ENCODE assay signal across 33 cellular contexts in genomic region chr16:11295672-11296071, GRCh38. TPM values are rescaled to one million over a fixed set of nuclear protein-coding genes. Genes with fewer than 3 reads are reported as not detected.
"Had no signal": no experiment of that assay in that cellular context is flagged by ENCODE, and none has a peak within 500 bp of the region (broad histone marks: within the 10 kb centered on the region; RNA-seq: fewer than 3 reads in every experiment).

No MANE protein-coding gene starts in this region.

- H3K27me3 Mint-ChIP-seq: activated CD4-positive, alpha-beta T cell treated with anti-CD3 and anti-CD28 coated beads for 36 hours; activated naive CD8-positive, alpha-beta T cell had no signal

- H3K4me3 ChIP-seq: SJCRH30, SK-N-MC had no signal

- H3K9me3 ChIP-seq: SJCRH30 had no signal

- H3K27me3 ChIP-seq: SJCRH30 had no signal

- H3K9me3 Mint-ChIP-seq: activated CD4-positive, alpha-beta memory T cell treated with anti-CD3 and anti-CD28 coated beads, Interleukin-2, amount 10 ng/mL, durations not matched to agents 7 days and 5 days; activated naive CD4-positive, alpha-beta T cell treated with anti-CD3 and anti-CD28 coated beads, Interleukin-2, amount 10 ng/mL, durations not matched to agents 7 days and 5 days; activated naive CD8-positive, alpha-beta T cell treated with anti-CD3 and anti-CD28 coated beads, Interleukin-2, amount 50 U/mL, for 24 hours; T-helper 1 cell treated with Interleukin-12 subunit alpha and Interleukin-12 subunit beta and Interleukin-4 antibody, amounts not matched to agents 30 μg/mL and 1 μg/mL, for 36 hours; T-helper 2 cell treated with Interferon-gamma antibody and Interleukin-4, amounts not matched to agents 5 μg/mL and 100 μg/mL, for 36 hours; WTC11 had no signal

- H3K4me2 ChIP-seq: KMS-11 had no signal

- H3K36me3 ChIP-seq: SJCRH30 had no signal

- H3K9ac ChIP-seq: KMS-11 had no signal

- DNase-seq: activated CD4-positive, alpha-beta memory T cell treated with anti-CD3 and anti-CD28 coated beads, Interleukin-2, amount 10 ng/mL, durations not matched to agents 7 days and 5 days; activated CD4-positive, alpha-beta T cell treated with anti-CD3 and anti-CD28 coated beads for 36 hours; activated CD8-positive, alpha-beta memory T cell treated with anti-CD3 and anti-CD28 coated beads for 24 hours; activated CD8-positive, alpha-beta memory T cell treated with anti-CD3 and anti-CD28 coated beads, Interleukin-2, amount 10 ng/mL, durations not matched to agents 7 days and 5 days; activated CD8-positive, alpha-beta memory T cell treated with anti-CD3 and anti-CD28 coated beads, Interleukin-2, amount 50 U/mL, for 48 hours; activated effector memory CD4-positive, alpha-beta T cell treated with Interleukin-2 at 50 U/mL for 16 hours; activated naive CD4-positive, alpha-beta T cell treated with anti-CD3 and anti-CD28 coated beads, Interleukin-2, amount 10 ng/mL, durations not matched to agents 7 days and 5 days; activated naive CD8-positive, alpha-beta T cell treated with anti-CD3 and anti-CD28 coated beads, Interleukin-2, amount 50 U/mL, for 24 hours; activated T-cell treated with anti-CD3 and anti-CD28 coated beads, Interleukin-2, amount 50 U/mL, for 48 hours; anterior cingulate cortex; cerebellar nuclear complex; NCI-H1092 treated with DMSO at 0.1 percent for 48 hours; NCI-H1417 treated with DMSO at 0.1 percent for 48 hours; NCI-H187 treated with DMSO at 0.1 percent for 48 hours; NCI-H2081; NCI-H226; NCI-H446 treated with DMSO at 0.1 percent for 48 hours; NCI-H524; SHP77; SJCRH30 had no signal

- H3K4me3 Mint-ChIP-seq: activated CD4-positive, alpha-beta memory T cell treated with anti-CD3 and anti-CD28 coated beads, Interleukin-2, amount 10 ng/mL, durations not matched to agents 7 days and 5 days; activated CD4-positive, alpha-beta T cell treated with anti-CD3 and anti-CD28 coated beads for 36 hours; activated CD8-positive, alpha-beta memory T cell treated with anti-CD3 and anti-CD28 coated beads, Interleukin-2, amount 10 ng/mL, durations not matched to agents 7 days and 5 days; activated naive CD4-positive, alpha-beta T cell treated with anti-CD3 and anti-CD28 coated beads, Interleukin-2, amount 10 ng/mL, durations not matched to agents 7 days and 5 days; activated naive CD8-positive, alpha-beta T cell; activated naive CD8-positive, alpha-beta T cell treated with anti-CD3 and anti-CD28 coated beads, Interleukin-2, amount 50 U/mL, for 24 hours; brain; T-helper 1 cell treated with Interleukin-12 subunit alpha and Interleukin-12 subunit beta and Interleukin-4 antibody, amounts not matched to agents 30 μg/mL and 1 μg/mL, for 36 hours; T-helper 2 cell treated with Interferon-gamma antibody and Interleukin-4, amounts not matched to agents 5 μg/mL and 100 μg/mL, for 36 hours; WTC11 had no signal

- H3K36me3 Mint-ChIP-seq: activated naive CD8-positive, alpha-beta T cell; brain; WTC11 had no signal

- FAIRE-seq: colon, TTC549 had no signal

- ATAC-seq: activated CD4-positive, alpha-beta T cell treated with anti-CD3 and anti-CD28 coated beads for 36 hours; activated CD4-positive, CD25-positive, alpha-beta regulatory T cell treated with anti-CD3 and anti-CD28 coated beads, Interleukin-2, amount 50 U/mL, for 24 hours; activated CD8-positive, alpha-beta memory T cell treated with anti-CD3 and anti-CD28 coated beads, Interleukin-2, amount 10 ng/mL, durations not matched to agents 7 days and 5 days; activated naive CD8-positive, alpha-beta T cell treated with anti-CD3 and anti-CD28 coated beads, Interleukin-2, amount 50 U/mL, for 24 hours; Panc1; WTC11 had no signal

- H3K27ac ChIP-seq: KMS-11, SJCRH30, SK-N-MC had no signal

- H3K27ac Mint-ChIP-seq: activated CD4-positive, alpha-beta memory T cell treated with anti-CD3 and anti-CD28 coated beads, Interleukin-2, amount 10 ng/mL, durations not matched to agents 7 days and 5 days; activated CD8-positive, alpha-beta memory T cell treated with anti-CD3 and anti-CD28 coated beads, Interleukin-2, amount 10 ng/mL, durations not matched to agents 7 days and 5 days; activated naive CD8-positive, alpha-beta T cell treated with anti-CD3 and anti-CD28 coated beads, Interleukin-2, amount 50 U/mL, for 24 hours; T-helper 1 cell treated with Interleukin-12 subunit alpha and Interleukin-12 subunit beta and Interleukin-4 antibody, amounts not matched to agents 30 μg/mL and 1 μg/mL, for 36 hours; T-helper 2 cell treated with Interferon-gamma antibody and Interleukin-4, amounts not matched to agents 5 μg/mL and 100 μg/mL, for 36 hours had no signal

RNA-seq across cellular contexts. Expression of gene PRM1, which starts 14.5 kb away (rescaled TPM):
- total RNA-seq: activated CD4-positive, alpha-beta memory T cell treated with anti-CD3 and anti-CD28 coated beads, Interleukin-2, amount 10 ng/mL, durations not matched to agents 7 days and 5 days; activated CD4-positive, alpha-beta T cell treated with anti-CD3 and anti-CD28 coated beads for 36 hours; activated CD8-positive, alpha-beta memory T cell treated with anti-CD3 and anti-CD28 coated beads, Interleukin-2, amount 10 ng/mL, durations not matched to agents 7 days and 5 days; LHCN-M2; RPMI7951; SJCRH30 had no signal

RNA-seq across cellular contexts. Expression of gene PRM2, which starts 19.4 kb away (rescaled TPM):
- total RNA-seq: activated CD4-positive, alpha-beta memory T cell treated with anti-CD3 and anti-CD28 coated beads, Interleukin-2, amount 10 ng/mL, durations not matched to agents 7 days and 5 days; activated CD4-positive, alpha-beta T cell treated with anti-CD3 and anti-CD28 coated beads for 36 hours; activated CD8-positive, alpha-beta memory T cell treated with anti-CD3 and anti-CD28 coated beads, Interleukin-2, amount 10 ng/mL, durations not matched to agents 7 days and 5 days; LHCN-M2; RPMI7951; SJCRH30; WTC11 had no signal

RNA-seq across cellular contexts. Expression of gene PRM3, which starts 22.2 kb away (rescaled TPM):
- total RNA-seq: activated CD4-positive, alpha-beta memory T cell treated with anti-CD3 and anti-CD28 coated beads, Interleukin-2, amount 10 ng/mL, durations not matched to agents 7 days and 5 days; activated CD4-positive, alpha-beta T cell treated with anti-CD3 and anti-CD28 coated beads for 36 hours; activated CD8-positive, alpha-beta memory T cell treated with anti-CD3 and anti-CD28 coated beads, Interleukin-2, amount 10 ng/mL, durations not matched to agents 7 days and 5 days; LHCN-M2; RPMI7951; SJCRH30; WTC11 had no signal

RNA-seq across cellular contexts. Expression of gene TNP2, which starts 26.5 kb away (rescaled TPM):
- total RNA-seq: activated CD4-positive, alpha-beta memory T cell treated with anti-CD3 and anti-CD28 coated beads, Interleukin-2, amount 10 ng/mL, durations not matched to agents 7 days and 5 days; activated CD4-positive, alpha-beta T cell treated with anti-CD3 and anti-CD28 coated beads for 36 hours; activated CD8-positive, alpha-beta memory T cell treated with anti-CD3 and anti-CD28 coated beads, Interleukin-2, amount 10 ng/mL, durations not matched to agents 7 days and 5 days; LHCN-M2; RPMI7951; SJCRH30; WTC11 had no signal
